Comparison of ENCODE assay signal across 23 cellular contexts in the genomic region with DNA sequence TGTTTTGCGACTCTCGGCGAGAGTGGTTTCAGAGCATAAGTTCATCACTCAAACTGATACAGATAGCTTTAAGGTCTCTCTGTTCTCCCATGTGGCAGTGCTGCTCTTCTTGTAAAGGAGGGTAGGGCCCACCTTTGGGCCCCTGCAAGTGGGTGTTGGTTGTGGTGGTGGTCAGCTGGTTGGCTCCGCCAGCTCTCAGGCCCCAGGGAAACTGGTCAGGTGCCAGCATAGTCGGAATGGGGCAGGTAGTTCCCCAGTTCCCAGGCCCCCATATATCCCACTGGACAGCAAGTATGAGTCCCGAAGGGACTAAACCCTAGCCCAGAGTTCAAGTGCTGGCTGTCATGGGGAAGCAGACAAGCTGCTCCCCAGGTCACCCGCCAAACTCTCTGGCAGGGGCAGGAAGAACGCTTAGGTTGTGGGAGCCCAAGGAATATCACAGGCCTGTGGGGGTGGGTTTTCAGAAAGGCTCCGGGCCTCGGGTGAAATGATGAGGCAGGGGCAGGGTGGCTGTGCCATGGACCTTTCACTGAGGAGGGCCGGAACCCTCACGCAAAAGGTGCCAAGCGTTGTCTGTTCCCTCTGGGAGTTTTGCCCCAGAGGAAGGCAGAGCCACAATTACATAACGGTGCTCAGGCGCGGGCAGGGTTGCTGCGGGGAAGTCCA.
"Had no signal": no experiment of that assay in that cellular context is flagged by ENCODE, and none has a peak within 500 bp of the region (broad histone marks: within the 10 kb centered on the region; RNA-seq: fewer than 3 reads in every experiment).

No MANE protein-coding gene starts in this region.

- H3K36me3 Mint-ChIP-seq: natural killer cell; stimulated activated effector memory CD8-positive, alpha-beta T cell treated with anti-CD3 and anti-CD28 coated beads, Interleukin-12 subunit alpha, Interleukin-12 subunit beta, amount 100 ng/mL, for 72 hours; type B pancreatic cell had no signal

- DNase-seq: cerebellar nuclear complex; dorsolateral prefrontal cortex; effector CD4-positive, alpha-beta T cell; head of caudate nucleus; natural killer cell; stimulated activated CD4-positive, alpha-beta T cell treated with anti-CD3 and anti-CD28 coated beads, Interleukin-12 subunit alpha, Interleukin-12 subunit beta, amount 100 ng/mL, for 4 hours; stimulated activated CD4-positive, alpha-beta T cell treated with anti-CD3 and anti-CD28 coated beads, Interleukin-1b, Interleukin-23, amount 100 ng/mL, for 48 hours; stimulated activated CD4-positive, alpha-beta T cell treated with anti-CD3 and anti-CD28 coated beads, Interleukin-4, amount 100 ng/mL, for 1 hour; stomach; tibial artery had no signal

- H3K27ac Mint-ChIP-seq: memory B cell; natural killer cell; progenitor cell of endocrine pancreas; stimulated activated effector memory CD8-positive, alpha-beta T cell treated with anti-CD3 and anti-CD28 coated beads, Interleukin-12 subunit alpha, Interleukin-12 subunit beta, amount 100 ng/mL, for 72 hours; type B pancreatic cell had no signal

- H3K4me1 Mint-ChIP-seq: natural killer cell; stimulated activated effector memory CD8-positive, alpha-beta T cell treated with anti-CD3 and anti-CD28 coated beads, Interleukin-12 subunit alpha, Interleukin-12 subunit beta, amount 100 ng/mL, for 72 hours had no signal

- H3K36me3 ChIP-seq: neutrophil, pancreas, right atrium auricular region, stomach, tibial artery had no signal

- H3K27me3 ChIP-seq: dorsolateral prefrontal cortex, neutrophil, pancreas, right atrium auricular region, stomach, tibial artery had no signal

- H3K4me1 ChIP-seq: pancreas, right atrium auricular region, stomach, tibial artery had no signal

- FAIRE-seq: frontal cortex, keratinocyte, pancreas had no signal

- H3K4me3 Mint-ChIP-seq: memory B cell; natural killer cell; stimulated activated effector memory CD8-positive, alpha-beta T cell treated with anti-CD3 and anti-CD28 coated beads, Interleukin-12 subunit alpha, Interleukin-12 subunit beta, amount 100 ng/mL, for 72 hours; type B pancreatic cell had no signal

- H3K27ac ChIP-seq: dorsolateral prefrontal cortex, neutrophil, pancreas, right atrium auricular region, stomach, tibial artery had no signal

- H3K9me3 ChIP-seq: neutrophil, pancreas, right atrium auricular region had no signal

- H3K4me2 ChIP-seq: smooth muscle cell had no signal

- H3K4me3 ChIP-seq: dorsolateral prefrontal cortex, lung, pancreas, right atrium auricular region, smooth muscle cell, stomach, tibial artery had no signal

- H3K27me3 Mint-ChIP-seq: memory B cell, progenitor cell of endocrine pancreas, type B pancreatic cell had no signal

- ATAC-seq: left lobe of liver; natural killer cell; pancreas; sciatic nerve; stimulated activated effector memory CD8-positive, alpha-beta T cell treated with anti-CD3 and anti-CD28 coated beads, Interleukin-12 subunit alpha, Interleukin-12 subunit beta, amount 100 ng/mL, for 72 hours had no signal

- H3K9me3 Mint-ChIP-seq: type B pancreatic cell had no signal
